ENCODE assay signal across 8 cellular contexts in the genomic region with DNA sequence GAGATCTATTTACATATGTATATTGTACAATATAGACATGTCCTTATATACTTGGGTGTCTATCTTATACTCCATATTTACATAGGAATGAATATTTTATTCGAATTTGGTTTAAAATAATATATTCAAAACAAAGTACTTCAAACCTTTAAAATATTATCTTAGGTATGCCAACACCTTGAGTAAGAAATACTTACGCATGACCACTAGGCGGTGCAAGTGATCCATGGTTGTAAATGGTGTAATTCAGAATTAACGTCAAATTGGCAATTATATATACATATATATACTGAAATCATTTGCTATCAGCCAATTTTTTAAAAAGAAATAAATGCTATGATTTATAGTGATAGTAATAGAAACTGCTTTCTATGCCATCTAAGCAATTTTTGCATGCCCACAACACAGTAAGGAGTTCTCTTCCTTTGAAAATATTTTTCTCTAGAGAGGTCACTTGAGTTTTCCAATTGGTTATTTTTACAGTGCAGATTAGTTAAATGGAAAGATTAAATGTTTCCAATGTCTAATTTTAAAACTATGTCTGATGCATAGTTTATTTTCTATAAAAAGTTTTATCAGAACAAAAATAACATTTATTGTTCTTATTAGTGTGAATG. TPM values are rescaled to one million over a fixed set of nuclear protein-coding genes. Genes with fewer than 3 reads are reported as not detected.
DNase-seq lines count a peak whose midpoint lies in the region; ATAC-seq and TF ChIP-seq lines count a peak whose summit lies in the region.

No MANE protein-coding gene starts in this region.

- H3K27ac ChIP-seq in CD4-positive, alpha-beta memory T cell (ENCODE audit: low read depth, low read length) = no peak overlapping the region
- H3K27ac ChIP-seq in neural progenitor cell = no peak overlapping the region

- H3K9ac ChIP-seq in neural progenitor cell = no peak overlapping the region

- H3K27me3 Mint-ChIP-seq in CD4-positive, alpha-beta memory T cell = peaks cover 4 to 5% of the 10 kb centered on the region in 2 donors
- H3K27me3 Mint-ChIP-seq in neural progenitor cell (ENCODE audit: insufficient read depth, low read depth) = no peaks in the 10 kb centered on the region

- H2AFZ ChIP-seq in neural progenitor cell (replicated peaks) = no peak overlapping the region

- no peak overlapping the region for H3K27ac Mint-ChIP-seq in CD4-positive, alpha-beta memory T cell
- no peak overlapping the region for H3K27ac Mint-ChIP-seq in neural progenitor cell

- H3K4me3 Mint-ChIP-seq in CD4-positive, alpha-beta memory T cell = no peak overlapping the region
- H3K4me3 Mint-ChIP-seq in neural progenitor cell = no peak overlapping the region

- no peaks in the 10 kb centered on the region for H3K27me3 ChIP-seq in CD4-positive, alpha-beta memory T cell (ENCODE audit: insufficient read depth, low read length)
- no peaks in the 10 kb centered on the region for H3K27me3 ChIP-seq in neural progenitor cell

- H3K36me3 ChIP-seq in CD4-positive, alpha-beta memory T cell (ENCODE audit: insufficient read depth, low read length) = no peaks in the 10 kb centered on the region
- no peaks in the 10 kb centered on the region for H3K36me3 ChIP-seq in neural progenitor cell

- H3K4me1 Mint-ChIP-seq in CD4-positive, alpha-beta memory T cell = peaks cover 2 to 12% (median 5%) of the 10 kb centered on the region in 4 donors
- H3K4me1 Mint-ChIP-seq in neural progenitor cell = peaks cover 7% of the 10 kb centered on the region

- CTCF ChIA-PET in CD4-positive, alpha-beta memory T cell (lab: Charles Lee; ENCODE audit: partially characterized antibody) = interaction anchor here (1.4 kb wide), 2 partner anchors 12 to 16 kb away, joined by 4 to 5 read pairs; no protein-coding TSS in a partner anchor

- intact Hi-C loops in CD4-positive, alpha-beta memory T cell (cut with micrococcal nuclease) = no loop called here

- no peaks in the 10 kb centered on the region for H3K4me1 ChIP-seq in CD4-positive, alpha-beta memory T cell (ENCODE audit: insufficient read depth, low read length)
- H3K4me1 ChIP-seq in neural progenitor cell = peaks cover 5% of the 10 kb centered on the region

- ATAC-seq in GM19395 (IDR thresholded peaks at IDR 0.05; ENCODE audit: unreplicated experiment) (peak; percentile 36), GM19452 (IDR thresholded peaks at IDR 0.05; ENCODE audit: unreplicated experiment) (no peak)

- no peaks in the 10 kb centered on the region for H3K36me3 Mint-ChIP-seq in CD4-positive, alpha-beta memory T cell
- no peaks in the 10 kb centered on the region for H3K36me3 Mint-ChIP-seq in neural progenitor cell

- no peaks in the 10 kb centered on the region for H4K20me1 ChIP-seq in neural progenitor cell (ENCODE audit: low read depth)

- no peaks in the 10 kb centered on the region for H3K9me3 Mint-ChIP-seq in CD4-positive, alpha-beta memory T cell
- H3K9me3 Mint-ChIP-seq in neural progenitor cell = no peaks in the 10 kb centered on the region

- H3K4me2 ChIP-seq in neural progenitor cell = no peak overlapping the region

- no peak overlapping the region for H3K4me3 ChIP-seq in CD4-positive, alpha-beta memory T cell (ENCODE audit: low read length in 2 of 2)
- H3K4me3 ChIP-seq in neural progenitor cell = no peak overlapping the region

- H3K9me3 ChIP-seq in CD4-positive, alpha-beta memory T cell (ENCODE audit: control insufficient read depth in 1 of 2, low read length in 2 of 2) = no peaks in the 10 kb centered on the region
- H3K9me3 ChIP-seq in neural progenitor cell (ENCODE audit: low read depth) = no peaks in the 10 kb centered on the region

- no peaks in the 10 kb centered on the region for H3K79me2 ChIP-seq in neural progenitor cell (ENCODE audit: low read depth)

- POLR2A ChIA-PET in CD4-positive, alpha-beta memory T cell (lab: Charles Lee; ENCODE audit: partially characterized antibody) = no interaction called here

- H3F3A ChIP-seq in neural progenitor cell (ENCODE audit: low read depth) = peaks cover 2% of the 10 kb centered on the region

- peak; percentile 93 for TF ChIP-seq CTCF in neural progenitor cell (IDR thresholded peaks at IDR 0.05)

- DNase-seq in CD4-positive, alpha-beta memory T cell = peak in 4 of 5 donors; percentile 37 to 40 (median 39)
- DNase-seq in NCI-H146 treated with DMSO at 0.1 percent for 48 hours (lab: John Stamatoyannopoulos, UW; ENCODE audit: unreplicated experiment) (peak; percentile 15), neural progenitor cell (ENCODE audit: low spot score) (peak; percentile 68), middle frontal gyrus (ENCODE audit: extremely low spot score, low spot score) (no peak)
- DNase-seq in activated CD4-positive, CD25-positive, alpha-beta regulatory T cell (lab: John Stamatoyannopoulos, UW) = peak; percentile 35 to 60 (median 42)
- peak; percentile 58 for DNase-seq in effector CD4-positive, alpha-beta T cell

RNA-seq across cellular contexts. Expression of a gene that starts 37.5 kb away (rescaled TPM):
- 1 to 10 TPM; 6.3 to 7.9 TPM for total RNA-seq in CD4-positive, alpha-beta memory T cell
- 10 to 100 TPM; 14.5 to 21.7 TPM for polyA plus RNA-seq in CD4-positive, alpha-beta memory T cell
- total RNA-seq in neural progenitor cell (ENCODE audit: low replicate concordance) = 48.5 and 70.3 TPM in 2 replicates
